Comparison of ENCODE assay signal across 2 cellular contexts in genomic region chr3:41247055-41247454, GRCh38.
TF ChIP-seq lines count a peak whose summit lies in the region.

No MANE protein-coding gene starts in this region.

TF ChIP-seq in SK-N-SH, 30 proteins besides CTCF, POLR2A, EP300 and RAD21 (continued from another document):
- TF ChIP-seq REST (IDR thresholded peaks at IDR 0.05; ENCODE audit: low read depth, low read length) (no peak), SMC3 (IDR thresholded peaks at IDR 0.05; ENCODE audit: low read depth, low read length) (no peak), NFIC (IDR thresholded peaks at IDR 0.05; ENCODE audit: borderline replicate concordance) (no peak), MEF2A (IDR thresholded peaks at IDR 0.05; ENCODE audit: borderline replicate concordance, low read depth) (no peak), MAX (IDR thresholded peaks at IDR 0.05; ENCODE audit: low read depth) (no peak), USF2 (IDR thresholded peaks at IDR 0.05; ENCODE audit: borderline replicate concordance, low read depth, low read length) (no peak), YY1 (IDR thresholded peaks at IDR 0.05; ENCODE audit: low read depth) (no peak), SIN3A (IDR thresholded peaks at IDR 0.05; ENCODE audit: borderline replicate concordance, low read depth, low read length) (no peak), RXRA (IDR thresholded peaks at IDR 0.05; ENCODE audit: borderline replicate concordance, low read depth) (no peak), POLR2AphosphoS5 (IDR thresholded peaks at IDR 0.05; ENCODE audit: low read depth, low read length) (no peak), ZBTB33 (IDR thresholded peaks at IDR 0.05; ENCODE audit: borderline replicate concordance, low read depth) (no peak), PBX3 (IDR thresholded peaks at IDR 0.05) (no peak), TCF12 (IDR thresholded peaks at IDR 0.05) (no peak), RCOR1 (IDR thresholded peaks at IDR 0.05; ENCODE audit: low read length) (no peak), USF1 (IDR thresholded peaks at IDR 0.05; ENCODE audit: borderline replicate concordance, low read depth) (no peak), RFX5 (IDR thresholded peaks at IDR 0.05; ENCODE audit: low read length) (no peak)

TF ChIP-seq in SK-N-SH treated with all-trans-retinoic acid at 6 μM for 48 hours, 23 proteins besides CTCF, POLR2A, EP300 and RAD21 (continued from another document):
- TF ChIP-seq PATZ1 (CRISPR knock-in tag; IDR thresholded peaks at IDR 0.05; ENCODE audit: borderline replicate concordance) = no peak
- TF ChIP-seq ZFP3 (CRISPR knock-in tag; IDR thresholded peaks at IDR 0.05) = no peak
- TF ChIP-seq POU6F1 (CRISPR knock-in tag; IDR thresholded peaks at IDR 0.05; ENCODE audit: borderline replicate concordance, low read depth) = no peak
- no peak for TF ChIP-seq ZNF8 (CRISPR knock-in tag; IDR thresholded peaks at IDR 0.05)
- no peak for TF ChIP-seq GLIS3 (CRISPR knock-in tag; IDR thresholded peaks at IDR 0.05)
- no peak for TF ChIP-seq RARB (CRISPR knock-in tag; IDR thresholded peaks at IDR 0.05)
- TF ChIP-seq SNAI2 (CRISPR knock-in tag; IDR thresholded peaks at IDR 0.05) = no peak
- TF ChIP-seq CSRNP3 (CRISPR knock-in tag; IDR thresholded peaks at IDR 0.05) = no peak
